In genomic region chr4:6688879-6689505, GRCh38 we compare ENCODE assay signal across 1 cellular context.
A peak's percentile ranks its signal among the peaks of the same experiment; 100 is the strongest.
TF ChIP-seq lines count a peak whose summit lies in the region.

No MANE protein-coding gene starts in this region.

TF ChIP-seq in HepG2, 621 proteins besides CTCF, POLR2A, EP300 and RAD21 (continued from another document and continues in another):
- TF ChIP-seq XBP1 (CRISPR knock-in tag; IDR thresholded peaks at IDR 0.05) (no peak), ZMAT5 (CRISPR knock-in tag; IDR thresholded peaks at IDR 0.05; ENCODE audit: borderline replicate concordance, low read depth) (no peak), RBM39 (IDR thresholded peaks at IDR 0.05; ENCODE audit: low read depth, low read length, poor library complexity, severe bottlenecking) (no peak), ZNF792 (CRISPR knock-in tag; IDR thresholded peaks at IDR 0.05) (no peak), GPN1 (CRISPR knock-in tag; IDR thresholded peaks at IDR 0.05; ENCODE audit: borderline replicate concordance) (no peak), ZHX2 (IDR thresholded peaks at IDR 0.05; ENCODE audit: low read depth) (no peak), ZHX2 (CRISPR knock-in tag; IDR thresholded peaks at IDR 0.05; ENCODE audit: borderline replicate concordance) (no peak), TMF1 (CRISPR knock-in tag; IDR thresholded peaks at IDR 0.05; ENCODE audit: low read depth) (no peak), POLR2AphosphoS2 (IDR thresholded peaks at IDR 0.05; ENCODE audit: low read depth, low read length) (no peak), RFX1 (IDR thresholded peaks at IDR 0.05) (no peak), KLF13 (CRISPR knock-in tag; IDR thresholded peaks at IDR 0.05) (no peak), ZNF597 (CRISPR knock-in tag; IDR thresholded peaks at IDR 0.05) (no peak), CERS6 (CRISPR knock-in tag; IDR thresholded peaks at IDR 0.05) (no peak), GPBP1L1 (CRISPR knock-in tag; IDR thresholded peaks at IDR 0.05) (no peak), ZNF550 (CRISPR knock-in tag; IDR thresholded peaks at IDR 0.05; ENCODE audit: borderline replicate concordance) (no peak), ZNF280B (CRISPR knock-in tag; IDR thresholded peaks at IDR 0.05; ENCODE audit: borderline replicate concordance) (no peak), RFXAP (CRISPR knock-in tag; IDR thresholded peaks at IDR 0.05; ENCODE audit: borderline replicate concordance) (peak; percentile 56; the same call in 1 of the 2 replicates), ZKSCAN5 (CRISPR knock-in tag; IDR thresholded peaks at IDR 0.05) (0 out of 2 replicates have a peak, but pooled peaks have one; percentile 40), CREM (IDR thresholded peaks at IDR 0.05) (peak; percentile 30; the same call in 1 of the 2 replicates), CREM (CRISPR knock-in tag; IDR thresholded peaks at IDR 0.05) (no peak), TP53 (CRISPR knock-in tag; conservative IDR thresholded peaks at IDR 0.05) (0 out of 2 replicates have a peak, but pooled peaks have one; percentile 27), ZNF589 (CRISPR knock-in tag; conservative IDR thresholded peaks at IDR 0.05) (no peak), HOXD1 (CRISPR knock-in tag; IDR thresholded peaks at IDR 0.05) (no peak), NFE2L1 (CRISPR knock-in tag; IDR thresholded peaks at IDR 0.05; ENCODE audit: borderline replicate concordance) (no peak), REL (CRISPR knock-in tag; conservative IDR thresholded peaks at IDR 0.05) (no peak), NBN (conservative IDR thresholded peaks at IDR 0.05) (no peak), BORCS8-MEF2B (CRISPR knock-in tag; IDR thresholded peaks at IDR 0.05) (no peak), ZNF546 (CRISPR knock-in tag; conservative IDR thresholded peaks at IDR 0.05) (peak; percentile 21; the same call in 1 of the 2 replicates), FOXA1 (IDR thresholded peaks at IDR 0.05) (no peak), FOXA1 (CRISPR knock-in tag; IDR thresholded peaks at IDR 0.05) (peak; percentile 36), ETV5 (CRISPR knock-in tag; IDR thresholded peaks at IDR 0.05; ENCODE audit: borderline replicate concordance) (peak; percentile 3; the same call in 1 of the 2 replicates), TBL1XR1 (IDR thresholded peaks at IDR 0.05; ENCODE audit: borderline replicate concordance, low read length, partially characterized antibody) (no peak), ATF2 (CRISPR knock-in tag; IDR thresholded peaks at IDR 0.05) (peak; percentile 33; the same call in 1 of the 2 replicates), ZNF407 (CRISPR knock-in tag; IDR thresholded peaks at IDR 0.05; ENCODE audit: not compliant biosample characterization) (no peak), SOX13 (IDR thresholded peaks at IDR 0.05) (no peak), SOX13 (CRISPR knock-in tag; conservative IDR thresholded peaks at IDR 0.05 in 1 of 2, IDR thresholded peaks at IDR 0.05 in 1 of 2) (no peak), ATF7 (IDR thresholded peaks at IDR 0.05) (no peak), ATF7 (CRISPR knock-in tag; IDR thresholded peaks at IDR 0.05) (0 out of 2 replicates have a peak, but pooled peaks have one; percentile 23), DNMT3B (CRISPR knock-in tag; conservative IDR thresholded peaks at IDR 0.05) (no peak), PBX2 (CRISPR knock-in tag; IDR thresholded peaks at IDR 0.05) (no peak)
